21 cellular contexts compared by ENCODE assay signal in the genomic region with DNA sequence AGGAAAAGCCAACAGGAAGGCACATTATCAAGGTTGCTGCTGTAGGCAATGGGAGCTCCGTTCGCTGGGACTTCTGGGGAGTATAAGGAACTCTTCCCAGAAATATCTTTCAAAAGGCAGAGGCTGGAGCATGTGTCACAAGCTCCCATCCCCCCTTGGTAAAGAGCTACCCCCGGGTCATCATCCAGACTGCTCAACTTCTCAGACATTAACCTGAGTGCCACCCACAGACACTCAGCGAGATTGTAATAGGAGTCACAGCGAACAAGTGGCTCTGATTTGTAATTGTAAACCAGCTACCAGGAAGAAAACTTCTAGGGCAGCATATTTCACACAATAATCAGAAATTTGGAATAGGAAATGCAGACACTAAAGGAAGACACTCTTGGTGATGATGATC.
"Had no signal": no experiment of that assay in that cellular context is flagged by ENCODE, and none has a peak within 500 bp of the region (broad histone marks: within the 10 kb centered on the region; RNA-seq: fewer than 3 reads in every experiment).

No MANE protein-coding gene starts in this region.

- H3K4me1 ChIP-seq: breast epithelium had no signal

- ATAC-seq: activated T-cell treated with anti-CD3 and anti-CD28 coated beads, Interleukin-2, amount 50 U/mL, for 4 hours; gastrocnemius medialis; sciatic nerve; stimulated activated effector memory CD8-positive, alpha-beta T cell treated with anti-CD3 and anti-CD28 coated beads, Interleukin-12 subunit alpha, Interleukin-12 subunit beta, amount 100 ng/mL, for 72 hours; stimulated activated naive CD8-positive, alpha-beta T cell treated with anti-CD3 and anti-CD28 coated beads, Interleukin-15, amount 100 ng/mL, for 72 hours; WTC11 had no signal

- H3K9me3 ChIP-seq: breast epithelium, esophagus squamous epithelium, gastrocnemius medialis, tibial artery had no signal

- DNase-seq: activated CD4-positive, alpha-beta T cell treated with anti-CD3 and anti-CD28 coated beads for 36 hours; activated CD4-positive, alpha-beta T cell treated with anti-CD3 and anti-CD28 coated beads, Interleukin-2, amount 50 U/mL, for 48 hours; activated CD8-positive, alpha-beta memory T cell treated with anti-CD3 and anti-CD28 coated beads, Interleukin-2, amount 50 U/mL, for 48 hours; activated naive CD4-positive, alpha-beta T cell treated with Interleukin-2 at 50 U/mL for 16 hours; activated naive CD8-positive, alpha-beta T cell treated with anti-CD3 and anti-CD28 coated beads for 36 hours; activated T-cell treated with anti-CD3 and anti-CD28 coated beads, Interleukin-2, amount 50 U/mL, for 4 hours; endodermal cell; esophagus squamous epithelium; gastrocnemius medialis; hypothalamus; naive B cell; small intestine; stimulated activated CD4-positive, alpha-beta T cell treated with anti-CD3 and anti-CD28 coated beads, Interleukin-2, amount 100 ng/mL, for 24 hours; stimulated activated naive CD8-positive, alpha-beta T cell treated with anti-CD3 and anti-CD28 coated beads, Interleukin-15, amount 100 ng/mL, for 72 hours; T-helper 9 cell; tibial artery had no signal

- H3K27me3 ChIP-seq: breast epithelium, esophagus squamous epithelium, tibial artery had no signal

- H3K4me3 ChIP-seq: breast epithelium, coronary artery, esophagus squamous epithelium, gastrocnemius medialis, tibial artery had no signal

- H3K27ac ChIP-seq: breast epithelium, coronary artery, esophagus squamous epithelium, gastrocnemius medialis, tibial artery had no signal

- H3K36me3 ChIP-seq: breast epithelium, esophagus squamous epithelium, gastrocnemius medialis, tibial artery had no signal
